ENCODE assay signal across 1 cellular context in the genomic region with DNA sequence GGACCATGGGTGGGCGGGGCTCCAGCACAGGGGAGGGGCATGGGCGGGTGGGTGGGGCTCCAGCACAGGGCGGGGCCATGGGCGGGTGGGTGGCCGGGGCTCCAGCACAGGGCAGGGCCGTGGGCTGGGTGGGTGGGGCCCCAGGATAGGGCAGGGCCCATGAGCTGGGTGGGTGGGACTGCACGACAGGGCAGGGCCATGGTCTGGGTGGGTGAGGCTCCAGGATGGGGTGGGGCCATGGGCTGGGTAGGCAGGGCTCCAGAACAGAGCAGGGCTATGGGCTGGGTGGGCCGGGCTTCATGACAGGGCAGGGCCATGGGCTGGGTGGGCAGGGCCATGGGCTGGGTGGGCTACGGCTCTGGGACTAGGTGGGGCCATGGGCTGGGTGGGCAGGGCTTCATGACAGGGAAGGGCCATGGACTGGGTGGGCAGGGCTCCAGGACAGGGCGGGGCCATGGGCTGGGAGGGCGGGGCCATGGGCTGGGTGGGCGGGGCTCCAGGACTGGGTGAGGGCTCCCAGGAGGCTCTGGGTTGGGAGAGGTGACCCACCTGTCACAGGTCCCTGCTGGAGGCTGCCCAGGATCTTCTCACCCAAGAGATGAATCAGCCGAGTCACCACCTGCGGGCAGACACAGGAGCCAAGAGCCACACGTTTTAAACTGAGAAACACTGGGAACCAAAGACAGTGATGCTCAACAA.
TF ChIP-seq lines count a peak whose summit lies in the region.

No MANE protein-coding gene starts in this region.

TF ChIP-seq in WTC11, 78 proteins besides CTCF, POLR2A, EP300 and RAD21 (continued from another document):
- TF ChIP-seq, protein P1, sequence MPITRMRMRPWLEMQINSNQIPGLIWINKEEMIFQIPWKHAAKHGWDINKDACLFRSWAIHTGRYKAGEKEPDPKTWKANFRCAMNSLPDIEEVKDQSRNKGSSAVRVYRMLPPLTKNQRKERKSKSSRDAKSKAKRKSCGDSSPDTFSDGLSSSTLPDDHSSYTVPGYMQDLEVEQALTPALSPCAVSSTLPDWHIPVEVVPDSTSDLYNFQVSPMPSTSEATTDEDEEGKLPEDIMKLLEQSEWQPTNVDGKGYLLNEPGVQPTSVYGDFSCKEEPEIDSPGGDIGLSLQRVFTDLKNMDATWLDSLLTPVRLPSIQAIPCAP (CRISPR knock-in tag; IDR thresholded peaks at IDR 0.05) = no peak
- TF ChIP-seq PRRX2 (CRISPR knock-in tag; IDR thresholded peaks at IDR 0.05) (no peak), ZNF425 (CRISPR knock-in tag; conservative IDR thresholded peaks at IDR 0.05) (no peak), TEAD4 (CRISPR knock-in tag; IDR thresholded peaks at IDR 0.05) (no peak), ZNF219 (CRISPR knock-in tag; IDR thresholded peaks at IDR 0.05; ENCODE audit: borderline replicate concordance) (no peak), ZNF263 (CRISPR knock-in tag; IDR thresholded peaks at IDR 0.05; ENCODE audit: low read depth) (no peak), JUN (CRISPR knock-in tag; IDR thresholded peaks at IDR 0.05) (no peak), GABPB1 (CRISPR knock-in tag; IDR thresholded peaks at IDR 0.05) (no peak), PRDM15 (CRISPR knock-in tag; IDR thresholded peaks at IDR 0.05) (no peak), ATF6 (CRISPR knock-in tag; IDR thresholded peaks at IDR 0.05) (no peak), HMGA2 (CRISPR knock-in tag; IDR thresholded peaks at IDR 0.05) (no peak)
- TF ChIP-seq, protein P2, sequence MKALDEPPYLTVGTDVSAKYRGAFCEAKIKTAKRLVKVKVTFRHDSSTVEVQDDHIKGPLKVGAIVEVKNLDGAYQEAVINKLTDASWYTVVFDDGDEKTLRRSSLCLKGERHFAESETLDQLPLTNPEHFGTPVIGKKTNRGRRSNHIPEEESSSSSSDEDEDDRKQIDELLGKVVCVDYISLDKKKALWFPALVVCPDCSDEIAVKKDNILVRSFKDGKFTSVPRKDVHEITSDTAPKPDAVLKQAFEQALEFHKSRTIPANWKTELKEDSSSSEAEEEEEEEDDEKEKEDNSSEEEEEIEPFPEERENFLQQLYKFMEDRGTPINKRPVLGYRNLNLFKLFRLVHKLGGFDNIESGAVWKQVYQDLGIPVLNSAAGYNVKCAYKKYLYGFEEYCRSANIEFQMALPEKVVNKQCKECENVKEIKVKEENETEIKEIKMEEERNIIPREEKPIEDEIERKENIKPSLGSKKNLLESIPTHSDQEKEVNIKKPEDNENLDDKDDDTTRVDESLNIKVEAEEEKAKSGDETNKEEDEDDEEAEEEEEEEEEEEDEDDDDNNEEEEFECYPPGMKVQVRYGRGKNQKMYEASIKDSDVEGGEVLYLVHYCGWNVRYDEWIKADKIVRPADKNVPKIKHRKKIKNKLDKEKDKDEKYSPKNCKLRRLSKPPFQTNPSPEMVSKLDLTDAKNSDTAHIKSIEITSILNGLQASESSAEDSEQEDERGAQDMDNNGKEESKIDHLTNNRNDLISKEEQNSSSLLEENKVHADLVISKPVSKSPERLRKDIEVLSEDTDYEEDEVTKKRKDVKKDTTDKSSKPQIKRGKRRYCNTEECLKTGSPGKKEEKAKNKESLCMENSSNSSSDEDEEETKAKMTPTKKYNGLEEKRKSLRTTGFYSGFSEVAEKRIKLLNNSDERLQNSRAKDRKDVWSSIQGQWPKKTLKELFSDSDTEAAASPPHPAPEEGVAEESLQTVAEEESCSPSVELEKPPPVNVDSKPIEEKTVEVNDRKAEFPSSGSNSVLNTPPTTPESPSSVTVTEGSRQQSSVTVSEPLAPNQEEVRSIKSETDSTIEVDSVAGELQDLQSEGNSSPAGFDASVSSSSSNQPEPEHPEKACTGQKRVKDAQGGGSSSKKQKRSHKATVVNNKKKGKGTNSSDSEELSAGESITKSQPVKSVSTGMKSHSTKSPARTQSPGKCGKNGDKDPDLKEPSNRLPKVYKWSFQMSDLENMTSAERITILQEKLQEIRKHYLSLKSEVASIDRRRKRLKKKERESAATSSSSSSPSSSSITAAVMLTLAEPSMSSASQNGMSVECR (CRISPR knock-in tag; IDR thresholded peaks at IDR 0.05; ENCODE audit: borderline replicate concordance) = no peak
- TF ChIP-seq, protein P3, sequence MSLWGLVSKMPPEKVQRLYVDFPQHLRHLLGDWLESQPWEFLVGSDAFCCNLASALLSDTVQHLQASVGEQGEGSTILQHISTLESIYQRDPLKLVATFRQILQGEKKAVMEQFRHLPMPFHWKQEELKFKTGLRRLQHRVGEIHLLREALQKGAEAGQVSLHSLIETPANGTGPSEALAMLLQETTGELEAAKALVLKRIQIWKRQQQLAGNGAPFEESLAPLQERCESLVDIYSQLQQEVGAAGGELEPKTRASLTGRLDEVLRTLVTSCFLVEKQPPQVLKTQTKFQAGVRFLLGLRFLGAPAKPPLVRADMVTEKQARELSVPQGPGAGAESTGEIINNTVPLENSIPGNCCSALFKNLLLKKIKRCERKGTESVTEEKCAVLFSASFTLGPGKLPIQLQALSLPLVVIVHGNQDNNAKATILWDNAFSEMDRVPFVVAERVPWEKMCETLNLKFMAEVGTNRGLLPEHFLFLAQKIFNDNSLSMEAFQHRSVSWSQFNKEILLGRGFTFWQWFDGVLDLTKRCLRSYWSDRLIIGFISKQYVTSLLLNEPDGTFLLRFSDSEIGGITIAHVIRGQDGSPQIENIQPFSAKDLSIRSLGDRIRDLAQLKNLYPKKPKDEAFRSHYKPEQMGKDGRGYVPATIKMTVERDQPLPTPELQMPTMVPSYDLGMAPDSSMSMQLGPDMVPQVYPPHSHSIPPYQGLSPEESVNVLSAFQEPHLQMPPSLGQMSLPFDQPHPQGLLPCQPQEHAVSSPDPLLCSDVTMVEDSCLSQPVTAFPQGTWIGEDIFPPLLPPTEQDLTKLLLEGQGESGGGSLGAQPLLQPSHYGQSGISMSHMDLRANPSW (CRISPR knock-in tag; conservative IDR thresholded peaks at IDR 0.05; ENCODE audit: low read depth) = no peak
- TF ChIP-seq, protein P4, sequence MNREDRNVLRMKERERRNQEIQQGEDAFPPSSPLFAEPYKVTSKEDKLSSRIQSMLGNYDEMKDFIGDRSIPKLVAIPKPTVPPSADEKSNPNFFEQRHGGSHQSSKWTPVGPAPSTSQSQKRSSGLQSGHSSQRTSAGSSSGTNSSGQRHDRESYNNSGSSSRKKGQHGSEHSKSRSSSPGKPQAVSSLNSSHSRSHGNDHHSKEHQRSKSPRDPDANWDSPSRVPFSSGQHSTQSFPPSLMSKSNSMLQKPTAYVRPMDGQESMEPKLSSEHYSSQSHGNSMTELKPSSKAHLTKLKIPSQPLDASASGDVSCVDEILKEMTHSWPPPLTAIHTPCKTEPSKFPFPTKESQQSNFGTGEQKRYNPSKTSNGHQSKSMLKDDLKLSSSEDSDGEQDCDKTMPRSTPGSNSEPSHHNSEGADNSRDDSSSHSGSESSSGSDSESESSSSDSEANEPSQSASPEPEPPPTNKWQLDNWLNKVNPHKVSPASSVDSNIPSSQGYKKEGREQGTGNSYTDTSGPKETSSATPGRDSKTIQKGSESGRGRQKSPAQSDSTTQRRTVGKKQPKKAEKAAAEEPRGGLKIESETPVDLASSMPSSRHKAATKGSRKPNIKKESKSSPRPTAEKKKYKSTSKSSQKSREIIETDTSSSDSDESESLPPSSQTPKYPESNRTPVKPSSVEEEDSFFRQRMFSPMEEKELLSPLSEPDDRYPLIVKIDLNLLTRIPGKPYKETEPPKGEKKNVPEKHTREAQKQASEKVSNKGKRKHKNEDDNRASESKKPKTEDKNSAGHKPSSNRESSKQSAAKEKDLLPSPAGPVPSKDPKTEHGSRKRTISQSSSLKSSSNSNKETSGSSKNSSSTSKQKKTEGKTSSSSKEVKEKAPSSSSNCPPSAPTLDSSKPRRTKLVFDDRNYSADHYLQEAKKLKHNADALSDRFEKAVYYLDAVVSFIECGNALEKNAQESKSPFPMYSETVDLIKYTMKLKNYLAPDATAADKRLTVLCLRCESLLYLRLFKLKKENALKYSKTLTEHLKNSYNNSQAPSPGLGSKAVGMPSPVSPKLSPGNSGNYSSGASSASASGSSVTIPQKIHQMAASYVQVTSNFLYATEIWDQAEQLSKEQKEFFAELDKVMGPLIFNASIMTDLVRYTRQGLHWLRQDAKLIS (CRISPR knock-in tag; IDR thresholded peaks at IDR 0.05; ENCODE audit: borderline replicate concordance) = no peak
- TF ChIP-seq, protein P5, sequence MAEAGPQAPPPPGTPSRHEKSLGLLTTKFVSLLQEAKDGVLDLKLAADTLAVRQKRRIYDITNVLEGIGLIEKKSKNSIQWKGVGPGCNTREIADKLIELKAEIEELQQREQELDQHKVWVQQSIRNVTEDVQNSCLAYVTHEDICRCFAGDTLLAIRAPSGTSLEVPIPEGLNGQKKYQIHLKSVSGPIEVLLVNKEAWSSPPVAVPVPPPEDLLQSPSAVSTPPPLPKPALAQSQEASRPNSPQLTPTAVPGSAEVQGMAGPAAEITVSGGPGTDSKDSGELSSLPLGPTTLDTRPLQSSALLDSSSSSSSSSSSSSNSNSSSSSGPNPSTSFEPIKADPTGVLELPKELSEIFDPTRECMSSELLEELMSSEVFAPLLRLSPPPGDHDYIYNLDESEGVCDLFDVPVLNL (CRISPR knock-in tag; IDR thresholded peaks at IDR 0.05; ENCODE audit: borderline replicate concordance, low read depth) = no peak
- TF ChIP-seq, protein P6, sequence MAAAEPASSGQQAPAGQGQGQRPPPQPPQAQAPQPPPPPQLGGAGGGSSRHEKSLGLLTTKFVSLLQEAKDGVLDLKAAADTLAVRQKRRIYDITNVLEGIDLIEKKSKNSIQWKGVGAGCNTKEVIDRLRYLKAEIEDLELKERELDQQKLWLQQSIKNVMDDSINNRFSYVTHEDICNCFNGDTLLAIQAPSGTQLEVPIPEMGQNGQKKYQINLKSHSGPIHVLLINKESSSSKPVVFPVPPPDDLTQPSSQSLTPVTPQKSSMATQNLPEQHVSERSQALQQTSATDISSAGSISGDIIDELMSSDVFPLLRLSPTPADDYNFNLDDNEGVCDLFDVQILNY (CRISPR knock-in tag; IDR thresholded peaks at IDR 0.05) = no peak
